ENCODE assay signal across 15 cellular contexts in the genomic region with DNA sequence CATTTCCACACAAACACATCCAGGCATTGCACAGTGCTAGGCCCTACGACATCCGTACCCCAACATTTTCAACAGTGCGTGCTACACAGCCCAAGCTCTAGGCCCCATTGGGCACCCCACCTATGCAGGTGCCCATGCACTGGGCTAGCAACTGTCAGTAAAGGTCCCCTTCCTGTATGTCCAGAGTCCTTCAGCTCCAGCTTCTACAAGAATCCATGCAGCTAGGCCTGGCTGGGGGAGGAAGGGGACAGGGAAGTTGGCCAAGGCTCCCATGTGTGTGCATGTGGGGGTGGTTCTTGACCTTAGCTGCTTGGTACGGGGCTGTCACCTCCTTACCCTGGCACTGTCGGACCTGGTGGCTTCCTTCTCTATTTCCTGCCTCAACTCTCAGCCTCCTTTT. TPM values are rescaled to one million over a fixed set of nuclear protein-coding genes. Genes with fewer than 3 reads are reported as not detected.
DNase-seq lines count a peak whose midpoint lies in the region; ATAC-seq lines count a peak whose summit lies in the region.
"Had no signal": no experiment of that assay in that cellular context is flagged by ENCODE, and none has a peak within 500 bp of the region (broad histone marks: within the 10 kb centered on the region; RNA-seq: fewer than 3 reads in every experiment).

No MANE protein-coding gene starts in this region.

- H3K9me3 Mint-ChIP-seq in activated naive CD8-positive, alpha-beta T cell (ENCODE audit: low read depth) = no peaks in the 10 kb centered on the region
- H3K9me3 Mint-ChIP-seq in activated naive CD8-positive, alpha-beta T cell treated with anti-CD3 and anti-CD28 coated beads, Interleukin-2, amount 50 U/mL, for 24 hours = no peaks in the 10 kb centered on the region
- H3K9me3 Mint-ChIP-seq in memory B cell = no peaks in the 10 kb centered on the region

- H3K4me3 Mint-ChIP-seq in activated naive CD8-positive, alpha-beta T cell = peak overlapping the region; percentile 68
- no peak overlapping the region for H3K4me3 Mint-ChIP-seq in activated naive CD8-positive, alpha-beta T cell treated with anti-CD3 and anti-CD28 coated beads, Interleukin-2, amount 50 U/mL, for 24 hours
- H3K4me3 Mint-ChIP-seq in memory B cell = peak overlapping the region; percentile 68

- H3K27me3 Mint-ChIP-seq in activated naive CD8-positive, alpha-beta T cell = peaks cover 25% of the 10 kb centered on the region
- H3K27me3 Mint-ChIP-seq in activated naive CD8-positive, alpha-beta T cell treated with anti-CD3 and anti-CD28 coated beads, Interleukin-2, amount 50 U/mL, for 24 hours = peaks cover 60% of the 10 kb centered on the region
- H3K27me3 Mint-ChIP-seq in memory B cell = peaks cover 37% of the 10 kb centered on the region

- peak overlapping the region; percentile 86 for H3K27ac ChIP-seq in angular gyrus (ENCODE audit: low read depth, low read length)
- H3K27ac ChIP-seq: SJSA1 had no signal

- no peak for DNase-seq in activated naive CD8-positive, alpha-beta T cell treated with anti-CD3 and anti-CD28 coated beads, Interleukin-2, amount 50 U/mL, for 24 hours
- no peak for DNase-seq in memory B cell (ENCODE audit: low spot score in 2 of 2)
- DNase-seq in D341Med (ENCODE audit: low spot score) = no peak
- no peak for DNase-seq in occipital lobe (lab: John Stamatoyannopoulos, UW)
- DNase-seq: activated CD4-positive, CD25-positive, alpha-beta regulatory T cell treated with anti-CD3 and anti-CD28 coated beads, Interleukin-2, amount 50 U/mL, for 72 hours; activated effector memory CD4-positive, alpha-beta T cell treated with anti-CD3 and anti-CD28 coated beads, Interleukin-2, amount 50 U/mL, for 16 hours; cortex of kidney; KG1; NCI-H1930; NK-92 treated with Interleukin-12 subunit alpha and Interleukin-12 subunit beta, amount 100 ng/mL, for 24 hours had no signal

- no peak overlapping the region for H3K27ac Mint-ChIP-seq in activated naive CD8-positive, alpha-beta T cell
- H3K27ac Mint-ChIP-seq in activated naive CD8-positive, alpha-beta T cell treated with anti-CD3 and anti-CD28 coated beads, Interleukin-2, amount 50 U/mL, for 24 hours = no peak overlapping the region
- H3K27ac Mint-ChIP-seq in memory B cell = no peak overlapping the region

- ATAC-seq in activated naive CD8-positive, alpha-beta T cell treated with anti-CD3 and anti-CD28 coated beads, Interleukin-2, amount 50 U/mL, for 24 hours = no peak
- ATAC-seq in memory B cell (ENCODE audit: low read depth) (no peak), HG03135 (IDR thresholded peaks at IDR 0.05; ENCODE audit: unreplicated experiment) (no peak), GM18868 (IDR thresholded peaks at IDR 0.05; ENCODE audit: unreplicated experiment) (no peak)

- peaks cover 22% of the 10 kb centered on the region for H3K4me1 Mint-ChIP-seq in activated naive CD8-positive, alpha-beta T cell (ENCODE audit: low read depth)
- H3K4me1 Mint-ChIP-seq in activated naive CD8-positive, alpha-beta T cell treated with anti-CD3 and anti-CD28 coated beads, Interleukin-2, amount 50 U/mL, for 24 hours = peaks cover 6% of the 10 kb centered on the region
- peaks cover 16% of the 10 kb centered on the region for H3K4me1 Mint-ChIP-seq in memory B cell

- H3K36me3 Mint-ChIP-seq in activated naive CD8-positive, alpha-beta T cell = no peaks in the 10 kb centered on the region
- H3K36me3 Mint-ChIP-seq in activated naive CD8-positive, alpha-beta T cell treated with anti-CD3 and anti-CD28 coated beads, Interleukin-2, amount 50 U/mL, for 24 hours (ENCODE audit: low read depth) = no peaks in the 10 kb centered on the region
- no peaks in the 10 kb centered on the region for H3K36me3 Mint-ChIP-seq in memory B cell

RNA-seq across cellular contexts. Expression of a gene that starts 1.3 kb away (rescaled TPM):
- total RNA-seq in occipital lobe = 34.6 TPM
- total RNA-seq: SJSA1 had no signal
